8 cellular contexts compared by ENCODE assay signal in the genomic region with DNA sequence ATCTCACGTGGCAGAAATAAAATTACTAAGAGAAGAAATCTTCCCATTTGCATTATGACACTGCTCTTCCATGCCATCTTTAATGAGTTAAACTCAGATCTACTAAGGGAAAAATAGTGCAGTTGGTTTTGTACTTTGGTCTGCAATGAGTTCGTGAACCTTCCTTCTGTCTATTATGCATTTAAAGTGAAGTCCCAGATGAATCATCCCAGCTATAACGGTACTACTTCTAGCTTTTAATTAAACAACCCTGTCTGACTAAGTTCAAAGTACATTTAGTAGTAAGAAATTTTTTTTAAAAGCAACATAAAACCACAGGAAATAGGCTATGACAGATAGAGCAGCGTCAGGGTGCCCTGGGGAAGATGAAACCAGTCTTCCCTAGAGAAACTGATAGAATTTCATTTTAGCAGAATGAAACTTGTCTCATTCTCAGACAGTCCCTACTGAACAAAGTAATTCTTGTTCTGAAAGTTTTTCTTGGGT. TPM values are rescaled to one million over a fixed set of nuclear protein-coding genes. Genes with fewer than 3 reads are reported as not detected.
DNase-seq lines count a peak whose midpoint lies in the region; ATAC-seq lines count a peak whose summit lies in the region.

No MANE protein-coding gene starts in this region.

- H2AFZ ChIP-seq in Karpas-422 (ENCODE audit: low read length) = peak overlapping the region; percentile 49

- DNase-seq in Karpas-422 (peak; percentile 76), NCI-H1105 (lab: John Stamatoyannopoulos, UW) (no peak), KBM-7 (no peak)
- DNase-seq in activated T-helper 9 cell treated with anti-CD3 and anti-CD28 coated beads, Interleukin-2, amount 50 U/mL, for 16 hours (ENCODE audit: low read depth) = peak; percentile 36
- no peak for DNase-seq in natural killer cell treated with Interleukin-12 subunit alpha and Interleukin-12 subunit beta and Interleukin-15 and Interleukin-18, amount 100 ng/mL, for 72 hours (ENCODE audit: low spot score)

- no peaks in the 10 kb centered on the region for H3K36me3 ChIP-seq in Karpas-422 (ENCODE audit: insufficient read depth, low read length)

- H3K9ac ChIP-seq in Karpas-422 (ENCODE audit: low read length) = peak overlapping the region; percentile 43

- ATAC-seq in GM18868 (IDR thresholded peaks at IDR 0.05; ENCODE audit: unreplicated experiment) (peak; percentile 47), HG03457 (IDR thresholded peaks at IDR 0.05; ENCODE audit: unreplicated experiment) (no peak), GM21526 (IDR thresholded peaks at IDR 0.05; ENCODE audit: low FRiP score, unreplicated experiment) (no peak)
- peak; percentile 89 to 96 for ATAC-seq in natural killer cell treated with Interleukin-12 subunit alpha and Interleukin-12 subunit beta and Interleukin-15 and Interleukin-18, amount 100 ng/mL, for 72 hours

- no peaks in the 10 kb centered on the region for H3K9me3 ChIP-seq in Karpas-422 (ENCODE audit: low read length)

- H3K4me2 ChIP-seq in Karpas-422 (ENCODE audit: low read depth, low read length, poor library complexity, severe bottlenecking) = peak overlapping the region; percentile 67

- peak overlapping the region; percentile 72 for H3K4me3 Mint-ChIP-seq in natural killer cell treated with Interleukin-12 subunit alpha and Interleukin-12 subunit beta and Interleukin-15 and Interleukin-18, amount 100 ng/mL, for 72 hours

- in situ Hi-C loops in KBM-7 (cut with MboI; ENCODE audit: low pct_unique_long_range_greater_than_20kb, low sequenced_read_pairs) = no loop called here

- no peaks in the 10 kb centered on the region for H3K27me3 ChIP-seq in Karpas-422 (ENCODE audit: low read length)

- no peaks in the 10 kb centered on the region for H3K79me2 ChIP-seq in Karpas-422 (ENCODE audit: low read length)

- H3K4me1 Mint-ChIP-seq in natural killer cell treated with Interleukin-12 subunit alpha and Interleukin-12 subunit beta and Interleukin-15 and Interleukin-18, amount 100 ng/mL, for 72 hours (ENCODE audit: low read depth in 2 of 2) = peaks cover 26 to 36% of the 10 kb centered on the region in 2 donors

- H3K9me2 ChIP-seq in Karpas-422 (replicated peaks; ENCODE audit: insufficient read depth, low read length) = no peaks in the 10 kb centered on the region

- H3K27ac Mint-ChIP-seq in natural killer cell treated with Interleukin-12 subunit alpha and Interleukin-12 subunit beta and Interleukin-15 and Interleukin-18, amount 100 ng/mL, for 72 hours = peak overlapping the region; percentile 69 to 75

- H3K27me3 Mint-ChIP-seq in natural killer cell treated with Interleukin-12 subunit alpha and Interleukin-12 subunit beta and Interleukin-15 and Interleukin-18, amount 100 ng/mL, for 72 hours = peaks cover 0 to 3% of the 10 kb centered on the region in 2 donors

- H3K27ac ChIP-seq in Karpas-422 (ENCODE audit: low read length) = peak overlapping the region; percentile 89

- H3K36me3 Mint-ChIP-seq in natural killer cell treated with Interleukin-12 subunit alpha and Interleukin-12 subunit beta and Interleukin-15 and Interleukin-18, amount 100 ng/mL, for 72 hours = no peaks in the 10 kb centered on the region

- H3K4me3 ChIP-seq in Karpas-422 (ENCODE audit: low read length) = peak overlapping the region; percentile 31; the same call in 1 of the 2 replicates

- peaks cover 2% of the 10 kb centered on the region for H3K9me3 Mint-ChIP-seq in natural killer cell treated with Interleukin-12 subunit alpha and Interleukin-12 subunit beta and Interleukin-15 and Interleukin-18, amount 100 ng/mL, for 72 hours

- no peaks in the 10 kb centered on the region for H4K20me1 ChIP-seq in Karpas-422 (ENCODE audit: insufficient read depth, low read depth, low read length)

- H3K4me1 ChIP-seq in Karpas-422 (ENCODE audit: low read length) = peaks cover 25% of the 10 kb centered on the region

RNA-seq across cellular contexts. Expression of a gene that starts 1.8 kb away (rescaled TPM):
- total RNA-seq in Karpas-422 (2014; rRNA removed; shearing (Covaris generic); ENCODE audit: low replicate concordance) = not detected in 2 replicates
- total RNA-seq in natural killer cell treated with Interleukin-12 subunit alpha and Interleukin-12 subunit beta and Interleukin-15 and Interleukin-18, amount 100 ng/mL, for 72 hours = not detected

RNA-seq across cellular contexts. Expression of a gene that starts 40.4 kb away (rescaled TPM):
- total RNA-seq in Karpas-422 (2014; rRNA removed; shearing (Covaris generic); ENCODE audit: low replicate concordance) = 47.5 and 52.8 TPM in 2 replicates
- 10 to 100 TPM; 52.5 to 97.5 TPM for total RNA-seq in natural killer cell treated with Interleukin-12 subunit alpha and Interleukin-12 subunit beta and Interleukin-15 and Interleukin-18, amount 100 ng/mL, for 72 hours

RNA-seq across cellular contexts. Expression of a gene that starts 46.6 kb away (rescaled TPM):
- total RNA-seq in Karpas-422 (2014; rRNA removed; shearing (Covaris generic); ENCODE audit: low replicate concordance) = 18.4 and 19.2 TPM in 2 replicates
- total RNA-seq in natural killer cell treated with Interleukin-12 subunit alpha and Interleukin-12 subunit beta and Interleukin-15 and Interleukin-18, amount 100 ng/mL, for 72 hours = 10 to 100 TPM; 69.7 to 97.7 TPM

Comparison
In these comparisons a context has a peak if more than half of its experiments do, and no peak if none do; other contexts are left out.
1. ATAC-seq: peak in GM18868 (single experiment) and natural killer cell treated with Interleukin-12 subunit alpha and Interleukin-12 subunit beta and Interleukin-15 and Interleukin-18, amount 100 ng/mL, for 72 hours (2 of 2); none in HG03457 (single experiment) and GM21526 (single experiment).
2. DNase-seq: peak in Karpas-422 (single experiment) and activated T-helper 9 cell treated with anti-CD3 and anti-CD28 coated beads, Interleukin-2, amount 50 U/mL, for 16 hours (single experiment); none in natural killer cell treated with Interleukin-12 subunit alpha and Interleukin-12 subunit beta and Interleukin-15 and Interleukin-18, amount 100 ng/mL, for 72 hours (single experiment), NCI-H1105 (single experiment) and KBM-7 (single experiment).